8 cellular contexts compared by ENCODE assay signal in the genomic region with DNA sequence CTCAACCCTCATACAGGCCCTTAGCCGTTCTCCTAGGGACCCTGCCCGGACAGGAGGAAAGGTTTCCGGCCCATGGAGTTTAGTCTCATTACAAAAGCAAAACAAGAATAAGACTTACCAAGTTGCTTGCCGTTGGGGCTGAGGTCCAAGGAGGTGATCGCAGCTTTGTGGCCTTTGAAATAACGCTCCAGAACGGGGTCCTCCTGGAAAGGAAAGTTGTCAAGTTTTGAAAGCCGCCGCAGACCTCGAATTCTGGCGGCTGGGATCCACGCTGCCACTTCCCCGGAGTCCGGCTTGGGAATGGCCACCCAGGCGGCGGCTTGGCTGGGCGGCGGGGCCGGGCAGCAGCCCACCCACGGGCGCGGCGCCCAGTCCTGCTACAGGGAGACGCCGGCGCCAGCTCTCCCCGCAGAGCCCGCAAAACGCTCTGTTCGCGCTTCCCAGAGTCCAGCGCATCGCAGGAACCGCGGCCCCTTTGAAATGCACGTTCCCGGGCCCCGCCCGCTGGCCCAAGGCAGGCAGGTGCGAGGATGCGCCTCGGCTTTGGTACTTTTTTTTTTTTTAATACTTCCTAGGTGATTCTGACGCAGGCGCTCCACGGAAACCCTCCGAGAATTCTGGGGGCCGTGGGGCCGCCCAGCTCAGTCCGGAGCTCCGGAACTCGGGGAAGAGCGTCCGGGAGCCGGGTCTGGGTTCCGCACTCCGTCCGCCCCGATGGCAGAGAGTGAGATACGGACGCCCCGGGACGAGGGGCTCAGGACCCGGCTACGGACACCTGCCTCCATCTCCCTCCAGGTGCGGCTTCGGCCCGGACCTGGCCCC. TPM values are rescaled to one million over a fixed set of nuclear protein-coding genes. Genes with fewer than 3 reads are reported as not detected.
DNase-seq lines count a peak whose midpoint lies in the region; ATAC-seq and TF ChIP-seq lines count a peak whose summit lies in the region.

No MANE protein-coding gene starts in this region.

- peak; percentile 39; the same call in 1 of the 2 replicates for TF ChIP-seq CTCF in PC-3 (conservative IDR thresholded peaks at IDR 0.05; ENCODE audit: low read depth, low read length)

- no peaks in the 10 kb centered on the region for H3K9me3 Mint-ChIP-seq in activated naive CD4-positive, alpha-beta T cell treated with anti-CD3 and anti-CD28 coated beads, Interleukin-2, amount 50 U/mL, for 24 hours

- DNase-seq in AG20443 (ENCODE audit: low spot score) (peak; percentile 52), PC-3 (peak; percentile 42), Right ventricle myocardium superior (peak; percentile 68), posterior cingulate gyrus (peak; percentile 21 to 91 (median 36)), aorta (peak; percentile 52 to 84)

- peak overlapping the region; percentile 78 for H3K4me2 ChIP-seq in PC-3 (ENCODE audit: low read length)

- H3K27me3 ChIP-seq in PC-3 (ENCODE audit: low read length) (no peaks in the 10 kb centered on the region), aorta (ENCODE audit: control insufficient read depth in 1 of 2, insufficient read depth in 2 of 2, low read length in 1 of 2) (no peaks in the 10 kb centered on the region)

- WGBS in aorta, 2 donors = 0 to 1% methylated on average over 63 to 67 of the region's 67 CpGs

- CTCF ChIA-PET in PC-3 (lab: Charles Lee) = no interaction called here

- POLR2A ChIA-PET in PC-3 (lab: Charles Lee; ENCODE audit: unreplicated experiment) = no interaction called here

- H3K36me3 ChIP-seq in PC-3 (ENCODE audit: low read depth, low read length) (peaks cover 13% of the 10 kb centered on the region; the same call in 1 of the 2 replicates), aorta (ENCODE audit: control insufficient read depth in 1 of 2, insufficient read depth in 2 of 2, low read length in 1 of 2) (no peaks in the 10 kb centered on the region)

- H3K4me3 Mint-ChIP-seq in activated naive CD4-positive, alpha-beta T cell treated with anti-CD3 and anti-CD28 coated beads, Interleukin-2, amount 50 U/mL, for 24 hours = peak overlapping the region; percentile 96

- H3K27ac Mint-ChIP-seq in activated naive CD4-positive, alpha-beta T cell treated with anti-CD3 and anti-CD28 coated beads, Interleukin-2, amount 50 U/mL, for 24 hours = peak overlapping the region; percentile 93

- H3K4me3 ChIP-seq in PC-3 (ENCODE audit: low read length) = peak overlapping the region; percentile 91
- peak overlapping the region; percentile 81 to 89 for H3K4me3 ChIP-seq in aorta (ENCODE audit: low read length in 2 of 2)

- peak; percentile 29 for ATAC-seq in GM18909 (IDR thresholded peaks at IDR 0.05; ENCODE audit: poor library complexity, unreplicated experiment)
- peak; percentile 31 for ATAC-seq in HG03135 (IDR thresholded peaks at IDR 0.05; ENCODE audit: unreplicated experiment)
- ATAC-seq in PC-3 = peak; percentile 8
- peak; percentile 52 for ATAC-seq in Right ventricle myocardium superior (ENCODE audit: poor library complexity)
- peak; percentile 51 for ATAC-seq in aorta (ENCODE audit: low FRiP score)

- H3K4me1 Mint-ChIP-seq in activated naive CD4-positive, alpha-beta T cell treated with anti-CD3 and anti-CD28 coated beads, Interleukin-2, amount 50 U/mL, for 24 hours = peaks cover 64% of the 10 kb centered on the region

- H3K27ac ChIP-seq in PC-3 (ENCODE audit: low read length) (peak overlapping the region; percentile 81), aorta (ENCODE audit: low read depth in 1 of 2, low read length in 2 of 2) (peak overlapping the region; percentile 62 to 91)

- no TSS peak for BruUV-seq in PC-3 (replicated peaks; lab: Mats Ljungman, UMichigan)

- H2AFZ ChIP-seq in PC-3 (ENCODE audit: low read length) = peak overlapping the region; percentile 84

- H3K4me1 ChIP-seq in PC-3 (ENCODE audit: insufficient read depth, low read length) (peaks cover 43% of the 10 kb centered on the region), aorta (ENCODE audit: control insufficient read depth in 1 of 2, insufficient read depth in 2 of 2, low read length in 2 of 2) (no peaks in the 10 kb centered on the region)

- no peaks in the 10 kb centered on the region for H4K20me1 ChIP-seq in PC-3 (ENCODE audit: low read length)

- intact Hi-C loops in PC-3 (cut with micrococcal nuclease) = loop anchor here (2.0 to 10.0 kb wide), 2 partner anchors 172 to 300 kb away; a partner anchor contains a TSS
- intact Hi-C loops in Right ventricle myocardium superior (cut with DNase I) = loop anchor here (5.0 to 10.0 kb wide), 2 partner anchors 53 to 480 kb away; no protein-coding TSS in a partner anchor
- intact Hi-C loops in posterior cingulate gyrus (cut with DNase I) = loop anchor here (5.0 kb wide), 1 partner anchor 1383 kb away; a partner anchor contains a TSS
- intact Hi-C loops in aorta (cut with DNase I) = loop anchor here (2.0 to 10.0 kb wide), 7 partner anchors 52 to 508 kb away; a partner anchor contains a TSS

- no peaks in the 10 kb centered on the region for H3K9me3 ChIP-seq in PC-3 (ENCODE audit: low read length)
- H3K9me3 ChIP-seq in aorta (ENCODE audit: control insufficient read depth, low read length) = no peaks in the 10 kb centered on the region

- H3K9ac ChIP-seq in PC-3 (ENCODE audit: low read length) = peak overlapping the region; percentile 81

- H3K79me2 ChIP-seq in PC-3 (ENCODE audit: low read length) = peaks cover 59% of the 10 kb centered on the region

- H3F3A ChIP-seq in PC-3 (ENCODE audit: low read length, unreplicated experiment) = no peaks in the 10 kb centered on the region

- H3K9me2 ChIP-seq in PC-3 (replicated peaks; ENCODE audit: low read length) = no peaks in the 10 kb centered on the region

- H3K36me3 Mint-ChIP-seq in activated naive CD4-positive, alpha-beta T cell treated with anti-CD3 and anti-CD28 coated beads, Interleukin-2, amount 50 U/mL, for 24 hours = peaks cover 16% of the 10 kb centered on the region

- no peaks in the 10 kb centered on the region for H3K27me3 Mint-ChIP-seq in activated naive CD4-positive, alpha-beta T cell treated with anti-CD3 and anti-CD28 coated beads, Interleukin-2, amount 50 U/mL, for 24 hours

RNA-seq across cellular contexts. Expression of a gene that starts 0.6 kb away (rescaled TPM):
- total RNA-seq in PC-3 (2014; rRNA removed) (6.8 and 8.1 TPM in 2 replicates), Right ventricle myocardium superior (2.2 TPM), aorta (1 to 10 TPM; 7.4 TPM)
- 1 to 10 TPM; 2.8 to 4.4 TPM for polyA plus RNA-seq in aorta

RNA-seq across cellular contexts. Expression of a gene that starts 0.6 kb away (rescaled TPM):
- 21.5 and 25.0 TPM in 2 replicates for total RNA-seq in PC-3 (2014; rRNA removed)
- total RNA-seq in Right ventricle myocardium superior = 7.0 TPM
- total RNA-seq in aorta = 10 to 100 TPM; 21.2 to 21.9 TPM
- polyA plus RNA-seq in aorta = 10 to 100 TPM in 1 of 2 donors, 1 to 10 TPM in 1; 7.3 to 19.9 TPM

Comparison
In these comparisons a context has a peak if more than half of its experiments do, and no peak if none do; other contexts are left out.
1. Peak in every context shown above with its lines: DNase-seq, ATAC-seq, H3K4me3 ChIP-seq and H3K27ac ChIP-seq.